19 cellular contexts compared by ENCODE assay signal in the genomic region with DNA sequence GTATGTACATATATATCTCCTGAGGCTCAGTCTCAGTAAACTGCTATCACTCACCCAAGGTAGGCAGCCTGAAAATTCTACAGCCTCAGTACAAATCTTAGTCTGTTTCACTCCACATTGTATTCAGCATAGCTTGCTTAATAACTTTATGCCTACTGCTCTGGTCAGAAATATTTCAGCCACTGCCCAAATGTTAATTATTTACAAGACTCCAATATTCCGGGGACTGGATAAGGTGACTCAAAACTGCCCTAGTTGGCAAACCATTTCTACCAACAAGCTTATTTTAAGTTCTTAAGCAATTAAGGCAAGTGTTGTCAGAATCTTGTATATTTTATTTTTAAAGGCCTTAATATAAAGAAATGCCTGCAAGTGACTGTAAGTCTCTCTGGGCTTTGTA.
"Had no signal": no experiment of that assay in that cellular context is flagged by ENCODE, and none has a peak within 500 bp of the region (broad histone marks: within the 10 kb centered on the region; RNA-seq: fewer than 3 reads in every experiment).

No MANE protein-coding gene starts in this region.

- DNase-seq: colonic mucosa; dermis blood vessel endothelial cell; effector memory CD8-positive, alpha-beta T cell; head of caudate nucleus; left colon; mucosa of descending colon; naive B cell; sigmoid colon; stimulated activated CD4-positive, alpha-beta T cell treated with anti-CD3 and anti-CD28 coated beads, Interleukin-2, amount 100 ng/mL, for 24 hours; stimulated activated CD4-positive, alpha-beta T cell treated with anti-CD3 and anti-CD28 coated beads, Interleukin-4, amount 100 ng/mL, for 24 hours; stimulated activated naive CD8-positive, alpha-beta T cell treated with anti-CD3 and anti-CD28 coated beads, Interleukin-15, Interleukin-2, amounts not matched to agents 100 U/mL and 50 U/mL, for 24 hours; substantia nigra; testis; tibial artery had no signal

- H2AFZ ChIP-seq: parathyroid adenoma had no signal

- ATAC-seq: effector memory CD8-positive, alpha-beta T cell; left colon; mucosa of descending colon; natural killer cell treated with Interleukin-12 subunit alpha and Interleukin-12 subunit beta and Interleukin-15 and Interleukin-18, amount 100 ng/mL, for 72 hours; stimulated activated memory B cell treated with anti-CD40 and anti-IgM and Interleukin-4, amounts not matched to agents 10 μg/mL and 1 μg/mL and 100 μg/mL, for 72 hours; stimulated activated naive CD8-positive, alpha-beta T cell treated with anti-CD3 and anti-CD28 coated beads, Interleukin-15, Interleukin-2, amounts not matched to agents 100 U/mL and 50 U/mL, for 24 hours had no signal

- H3K36me3 ChIP-seq: colonic mucosa, right atrium auricular region, sigmoid colon, tibial artery had no signal

- H3K27ac ChIP-seq: colonic mucosa, parathyroid adenoma, right atrium auricular region, sigmoid colon, testis, tibial artery had no signal

- H3K4me3 ChIP-seq: colonic mucosa, lung, mucosa of descending colon, right atrium auricular region, sigmoid colon, testis, tibial artery had no signal

- H3K9me3 ChIP-seq: colonic mucosa, mucosa of descending colon, right atrium auricular region, sigmoid colon, testis, tibial artery had no signal

- H3K27me3 ChIP-seq: colonic mucosa, right atrium auricular region, sigmoid colon, testis, tibial artery had no signal

- H3K9ac ChIP-seq: parathyroid adenoma had no signal

- H3K4me1 ChIP-seq: colonic mucosa, parathyroid adenoma, right atrium auricular region, sigmoid colon, testis, tibial artery had no signal
